33 cellular contexts compared by ENCODE assay signal in genomic region chr3:147427796-147428195, GRCh38. TPM values are rescaled to one million over a fixed set of nuclear protein-coding genes. Genes with fewer than 3 reads are reported as not detected.
"Had no signal": no experiment of that assay in that cellular context is flagged by ENCODE, and none has a peak within 500 bp of the region (broad histone marks: within the 10 kb centered on the region; RNA-seq: fewer than 3 reads in every experiment).

No MANE protein-coding gene starts in this region.

- DNase-seq: activated B cell treated with CpG ODN at 0.5 μM for 24 hours; activated CD4-positive, alpha-beta T cell treated with anti-CD3 and anti-CD28 coated beads for 1 hour; activated CD4-positive, alpha-beta T cell treated with anti-CD3 and anti-CD28 coated beads, Interleukin-2, amount 10 ng/mL, durations not matched to agents 24 days and 14 days; activated CD4-positive, alpha-beta T cell treated with anti-CD3 and anti-CD28 coated beads, Interleukin-2, amount 50 U/mL, for 48 hours; activated gamma-delta T cell treated with Interleukin-2 at 50 U/mL for 16 hours; activated naive CD4-positive, alpha-beta T cell treated with anti-CD3 and anti-CD28 coated beads, Interleukin-2, amount 10 ng/mL, durations not matched to agents 7 days and 5 days; activated naive CD8-positive, alpha-beta T cell treated with anti-CD3 and anti-CD28 coated beads for 36 hours; activated T-cell treated with anti-CD3 and anti-CD28 coated beads, Interleukin-2, amount 50 U/mL, for 72 hours; body of pancreas; cerebellar nuclear complex; Karpas-422; NCI-H1048; NCI-H146; NCI-H187 treated with DMSO at 0.1 percent for 48 hours; NCI-H2107; NCI-H2171 treated with DMSO at 0.1 percent for 48 hours; NCI-H226; NCI-H526; NCI-H774; OCI-M1; RPMI8226; T-cell; T-helper 2 cell; T1000 had no signal

- H3K36me3 Mint-ChIP-seq: T-cell had no signal

- H3K9me3 ChIP-seq: body of pancreas had no signal

- H3K9me3 Mint-ChIP-seq: activated B cell treated with CpG ODN at 0.5 μM for 24 hours; activated T-cell treated with anti-CD3 and anti-CD28 coated beads, Interleukin-2, amount 50 U/mL, for 72 hours; activated T-helper 2 cell treated with anti-CD3 and anti-CD28 coated beads, Interferon-gamma antibody, Interleukin-2, Interleukin-4, amounts not matched to agents 10 μg/mL and 5 μg/mL and 100 μg/mL, durations not matched to agents 14 hours and 24 hours and 36 hours had no signal

- H3K4me1 ChIP-seq: body of pancreas had no signal

- H3K27ac ChIP-seq: body of pancreas, cardiac muscle cell, SK-N-MC had no signal

- H3K4me1 Mint-ChIP-seq: activated B cell treated with CpG ODN at 0.5 μM for 24 hours; activated CD4-positive, alpha-beta T cell treated with anti-CD3 and anti-CD28 coated beads, Interleukin-2, amount 10 ng/mL, durations not matched to agents 24 days and 14 days; activated naive CD4-positive, alpha-beta T cell treated with anti-CD3 and anti-CD28 coated beads, Interleukin-2, amount 10 ng/mL, durations not matched to agents 7 days and 5 days; activated naive CD8-positive, alpha-beta T cell treated with anti-CD3 and anti-CD28 coated beads for 36 hours; T-cell had no signal

- FAIRE-seq: K562, TTC549 had no signal

- H3K4me3 Mint-ChIP-seq: activated B cell treated with CpG ODN at 0.5 μM for 24 hours; activated CD4-positive, alpha-beta T cell treated with anti-CD3 and anti-CD28 coated beads, Interleukin-2, amount 10 ng/mL, durations not matched to agents 24 days and 14 days; activated naive CD4-positive, alpha-beta T cell treated with anti-CD3 and anti-CD28 coated beads, Interleukin-2, amount 10 ng/mL, durations not matched to agents 7 days and 5 days; activated naive CD8-positive, alpha-beta T cell treated with anti-CD3 and anti-CD28 coated beads for 36 hours; activated T-cell treated with anti-CD3 and anti-CD28 coated beads, Interleukin-2, amount 50 U/mL, for 72 hours; T-cell had no signal

- H3K36me3 ChIP-seq: cardiac muscle cell had no signal

- H3K4me3 ChIP-seq: body of pancreas, cardiac muscle cell, K562, SK-N-MC had no signal

- H3K27ac Mint-ChIP-seq: activated B cell treated with CpG ODN at 0.5 μM for 24 hours; activated CD4-positive, alpha-beta T cell treated with anti-CD3 and anti-CD28 coated beads, Interleukin-2, amount 10 ng/mL, durations not matched to agents 24 days and 14 days; activated naive CD4-positive, alpha-beta T cell treated with anti-CD3 and anti-CD28 coated beads, Interleukin-2, amount 10 ng/mL, durations not matched to agents 7 days and 5 days; activated naive CD8-positive, alpha-beta T cell treated with anti-CD3 and anti-CD28 coated beads for 36 hours; activated T-cell treated with anti-CD3 and anti-CD28 coated beads, Interleukin-2, amount 50 U/mL, for 72 hours; activated T-helper 2 cell treated with anti-CD3 and anti-CD28 coated beads, Interferon-gamma antibody, Interleukin-2, Interleukin-4, amounts not matched to agents 10 μg/mL and 5 μg/mL and 100 μg/mL, durations not matched to agents 14 hours and 24 hours and 36 hours; T-cell had no signal

- ATAC-seq: activated T-cell treated with anti-CD3 and anti-CD28 coated beads, Interleukin-2, amount 50 U/mL, for 72 hours; body of pancreas; K562; Panc1; Right ventricle myocardium inferior; T-cell had no signal

RNA-seq across cellular contexts. Expression of gene ZIC1, which starts 18.6 kb away (rescaled TPM):
- total RNA-seq: activated B cell treated with CpG ODN at 0.5 μM for 24 hours; activated CD4-positive, alpha-beta T cell treated with anti-CD3 and anti-CD28 coated beads, Interleukin-2, amount 10 ng/mL, durations not matched to agents 24 days and 14 days; activated CD8-positive, alpha-beta memory T cell treated with anti-CD3 and anti-CD28 coated beads for 36 hours; activated naive CD8-positive, alpha-beta T cell treated with anti-CD3 and anti-CD28 coated beads for 36 hours; activated T-cell treated with anti-CD3 and anti-CD28 coated beads, Interleukin-2, amount 50 U/mL, for 72 hours; activated T-helper 2 cell treated with anti-CD3 and anti-CD28 coated beads, Interferon-gamma antibody, Interleukin-2, Interleukin-4, amounts not matched to agents 10 μg/mL and 5 μg/mL and 100 μg/mL, durations not matched to agents 14 hours and 24 hours and 36 hours; body of pancreas; cardiac muscle cell; NCI-H460; Right ventricle myocardium inferior; T-cell had no signal

RNA-seq across cellular contexts. Expression of gene ZIC4, which starts 21.5 kb away (rescaled TPM):
- total RNA-seq: activated B cell treated with CpG ODN at 0.5 μM for 24 hours; activated CD4-positive, alpha-beta T cell treated with anti-CD3 and anti-CD28 coated beads, Interleukin-2, amount 10 ng/mL, durations not matched to agents 24 days and 14 days; activated CD8-positive, alpha-beta memory T cell treated with anti-CD3 and anti-CD28 coated beads for 36 hours; activated naive CD8-positive, alpha-beta T cell treated with anti-CD3 and anti-CD28 coated beads for 36 hours; activated T-cell treated with anti-CD3 and anti-CD28 coated beads, Interleukin-2, amount 50 U/mL, for 72 hours; activated T-helper 2 cell treated with anti-CD3 and anti-CD28 coated beads, Interferon-gamma antibody, Interleukin-2, Interleukin-4, amounts not matched to agents 10 μg/mL and 5 μg/mL and 100 μg/mL, durations not matched to agents 14 hours and 24 hours and 36 hours; body of pancreas; cardiac muscle cell; K562; NCI-H460; Right ventricle myocardium inferior; T-cell had no signal
